Comparison of ENCODE assay signal across 19 cellular contexts in genomic region chr12:40945772-40946171, GRCh38.
A peak's percentile ranks its signal among the peaks of the same experiment; 100 is the strongest.
DNase-seq lines count a peak whose midpoint lies in the region; TF ChIP-seq lines count a peak whose summit lies in the region.
"Had no signal": no experiment of that assay in that cellular context is flagged by ENCODE, and none has a peak within 500 bp of the region (broad histone marks: within the 10 kb centered on the region; RNA-seq: fewer than 3 reads in every experiment).

No MANE protein-coding gene starts in this region.

- H3K9me3 ChIP-seq in SK-N-MC (ENCODE audit: low read depth, low read length) (no peaks in the 10 kb centered on the region), WERI-Rb-1 (ENCODE audit: severe bottlenecking) (no peaks in the 10 kb centered on the region)
- H3K9me3 ChIP-seq: BLaER1, Caco-2 had no signal

- peak overlapping the region; percentile 43 for H3K27ac Mint-ChIP-seq in mesothelial cell of epicardium
- H3K27ac Mint-ChIP-seq: B cell; CD4-positive, CD25-positive, alpha-beta regulatory T cell; CD8-positive, alpha-beta T cell; GM23338; H9 had no signal

- H3K4me3 Mint-ChIP-seq in mesothelial cell of epicardium, result no peak overlapping the region
- H3K4me3 Mint-ChIP-seq: B cell; CD4-positive, CD25-positive, alpha-beta regulatory T cell; CD8-positive, alpha-beta T cell; GM23338; H9 had no signal

- H3K4me3 ChIP-seq in SK-N-MC, result peak overlapping the region; percentile 20
- no peak overlapping the region for H3K4me3 ChIP-seq in WERI-Rb-1 (ENCODE audit: low read depth, low read length)
- H3K4me3 ChIP-seq: BLaER1, GM12878, GM23338 had no signal

- no peaks in the 10 kb centered on the region for H3K36me3 Mint-ChIP-seq in mesothelial cell of epicardium
- H3K36me3 Mint-ChIP-seq: CD4-positive, CD25-positive, alpha-beta regulatory T cell; CD8-positive, alpha-beta T cell had no signal

- no peak overlapping the region for H3K9ac ChIP-seq in SK-N-MC (ENCODE audit: insufficient read length)
- H3K9ac ChIP-seq: BLaER1 had no signal

- H3K36me3 ChIP-seq in SK-N-MC (ENCODE audit: insufficient read depth, low read length), result no peaks in the 10 kb centered on the region
- H3K36me3 ChIP-seq in WERI-Rb-1, result no peaks in the 10 kb centered on the region
- H3K36me3 ChIP-seq: BLaER1 had no signal

- H3K27me3 Mint-ChIP-seq in mesothelial cell of epicardium (ENCODE audit: low read depth), result no peaks in the 10 kb centered on the region

- H3K9me3 Mint-ChIP-seq in mesothelial cell of epicardium, result no peaks in the 10 kb centered on the region
- H3K9me3 Mint-ChIP-seq: CD4-positive, CD25-positive, alpha-beta regulatory T cell; CD8-positive, alpha-beta T cell; GM23338; H9 had no signal

- no peaks in the 10 kb centered on the region for H3K27me3 ChIP-seq in WERI-Rb-1 (ENCODE audit: insufficient read depth, low read depth, severe bottlenecking)
- H3K27me3 ChIP-seq: BLaER1 had no signal

- H3K4me1 Mint-ChIP-seq in mesothelial cell of epicardium, result peaks cover 27% of the 10 kb centered on the region
- H3K4me1 Mint-ChIP-seq: B cell; CD4-positive, CD25-positive, alpha-beta regulatory T cell had no signal

- H3K27ac ChIP-seq in SK-N-MC, result peak overlapping the region; percentile 47
- H3K27ac ChIP-seq in WERI-Rb-1, result no peak overlapping the region
- H3K27ac ChIP-seq: 22Rv1, BLaER1, C4-2B had no signal

- TF ChIP-seq CTCF in mesothelial cell of epicardium (IDR thresholded peaks at IDR 0.05; ENCODE audit: unreplicated experiment), result no peak
- no peak for TF ChIP-seq CTCF in WERI-Rb-1 (IDR thresholded peaks at IDR 0.05; ENCODE audit: low read depth, low read length)

- DNase-seq in NCI-H82 (lab: John Stamatoyannopoulos, UW) (peak; percentile 9), NCI-H82 treated with DMSO at 0.1 percent for 48 hours (lab: John Stamatoyannopoulos, UW; ENCODE audit: unreplicated experiment) (no peak), SK-N-MC (ENCODE audit: low read depth, low spot score) (no peak), mesothelial cell of epicardium (ENCODE audit: low spot score in 2 of 2, unreplicated experiment in 2 of 2) (no peak), MV-4-11 (lab: John Stamatoyannopoulos, UW) (no peak), WERI-Rb-1 (no peak)
- DNase-seq: Caco-2; CD4-positive, CD25-positive, alpha-beta regulatory T cell; CD8-positive, alpha-beta T cell; DMS79; EL; GDM1; H9 had no signal
